24 cellular contexts compared by ENCODE assay signal in genomic region chr2:59012234-59012633, GRCh38.
DNase-seq lines count a peak whose midpoint lies in the region; ATAC-seq, FAIRE-seq and TF ChIP-seq lines count a peak whose summit lies in the region.
"Had no signal": no experiment of that assay in that cellular context is flagged by ENCODE, and none has a peak within 500 bp of the region (broad histone marks: within the 10 kb centered on the region; RNA-seq: fewer than 3 reads in every experiment).

No MANE protein-coding gene starts in this region.

- H3K36me3 Mint-ChIP-seq in effector memory CD8-positive, alpha-beta T cell (ENCODE audit: insufficient read depth), result peaks cover 3% of the 10 kb centered on the region
- H3K36me3 Mint-ChIP-seq: CD8-positive, alpha-beta T cell had no signal

- no peaks in the 10 kb centered on the region for H3K27me3 Mint-ChIP-seq in effector memory CD8-positive, alpha-beta T cell
- H3K27me3 Mint-ChIP-seq: CD4-positive, alpha-beta T cell had no signal

- no peak overlapping the region for H3K4me3 Mint-ChIP-seq in effector memory CD8-positive, alpha-beta T cell
- H3K4me3 Mint-ChIP-seq: B cell; CD4-positive, alpha-beta T cell; CD8-positive, alpha-beta T cell had no signal

- no peak overlapping the region for H3K18ac ChIP-seq in mesendoderm (ENCODE audit: low read length)

- no peaks in the 10 kb centered on the region for H3K79me2 ChIP-seq in HepG2 (ENCODE audit: insufficient read depth, low read length)
- no peaks in the 10 kb centered on the region for H3K79me2 ChIP-seq in K562 (ENCODE audit: control insufficient read depth, insufficient read depth, low read length)
- no peaks in the 10 kb centered on the region for H3K79me2 ChIP-seq in mesendoderm (ENCODE audit: control insufficient read depth, insufficient read depth, low read length)

- no peak overlapping the region for H2BK5ac ChIP-seq in mesendoderm (ENCODE audit: low read length)

- H3K4ac ChIP-seq in mesendoderm (ENCODE audit: low read depth, low read length), result no peak overlapping the region

- TF ChIP-seq RAD21 in HepG2 (CRISPR knock-in tag; IDR thresholded peaks at IDR 0.05) (no peak), K562 (CRISPR knock-in tag; conservative IDR thresholded peaks at IDR 0.05 in 1 of 2, IDR thresholded peaks at IDR 0.05 in 1 of 2) (no peak)

- intact Hi-C loops in HepG2 (cut with micrococcal nuclease; ENCODE audit: unreplicated experiment) (no loop called here), right lobe of liver (cut with DNase I) (no loop called here), K562 (cut with micrococcal nuclease) (no loop called here)

- TF ChIP-seq CTCF in HepG2 (CRISPR knock-in tag; IDR thresholded peaks at IDR 0.05), result no peak
- no peak for TF ChIP-seq CTCF in right lobe of liver (IDR thresholded peaks at IDR 0.05)
- TF ChIP-seq CTCF in K562 (IDR thresholded peaks at IDR 0.05 in 2 of 3, conservative IDR thresholded peaks at IDR 0.05 in 1 of 3; ENCODE audit: insufficient read depth in 2 of 3, low read depth in 1 of 3, low read length in 3 of 3), result no peak

- no peak for TF ChIP-seq POLR2A in HepG2 (IDR thresholded peaks at IDR 0.05; ENCODE audit: insufficient read depth in 1 of 2, low read depth in 2 of 2, low read length in 2 of 2)
- no peak for TF ChIP-seq POLR2A in right lobe of liver (IDR thresholded peaks at IDR 0.05)
- TF ChIP-seq POLR2A in K562 (conservative IDR thresholded peaks at IDR 0.05), result no peak

- H2BK15ac ChIP-seq in mesendoderm (replicated peaks; ENCODE audit: low read depth), result no peak overlapping the region

- H3K36me3 ChIP-seq in HepG2 (replicated peaks in 1 of 2; ENCODE audit: control insufficient read depth in 1 of 2, insufficient read depth in 2 of 2, low read length in 2 of 2), result no peaks in the 10 kb centered on the region
- H3K36me3 ChIP-seq in right lobe of liver, result no peaks in the 10 kb centered on the region
- no peaks in the 10 kb centered on the region for H3K36me3 ChIP-seq in K562 (ENCODE audit: control insufficient read depth, insufficient read depth, low read length)
- H3K36me3 ChIP-seq in mesendoderm (ENCODE audit: control insufficient read depth, insufficient read depth, low read length), result no peaks in the 10 kb centered on the region
- H3K36me3 ChIP-seq: BLaER1 treated with 17β-estradiol and CSF1 and Interleukin-3, amounts not matched to agents 10 nM and 100 nM had no signal

- no peak overlapping the region for H4K8ac ChIP-seq in mesendoderm (ENCODE audit: low read depth, low read length)

- H3K23ac ChIP-seq in mesendoderm (ENCODE audit: low read length), result no peak overlapping the region

- H2BK120ac ChIP-seq in mesendoderm (ENCODE audit: low read depth, low read length), result no peak overlapping the region

- H2AFZ ChIP-seq in HepG2 (ENCODE audit: low read length) (no peak overlapping the region), K562 (ENCODE audit: low read depth, low read length) (no peak overlapping the region)

- in situ Hi-C loops in HepG2 (cut with HindIII; ENCODE audit: extremely low pct_ligation_motif_present, low pct_unique_long_range_greater_than_20kb), result loop anchor here (25.0 kb wide), 1 partner anchor 1575 kb away; no protein-coding TSS in a partner anchor
- in situ Hi-C loops in K562 (cut with MboI), result no loop called here

- DNase-seq in HepG2 (ENCODE audit: low spot score) (no peak), right lobe of liver (no peak), NCI-H82 treated with DMSO at 0.1 percent for 48 hours (lab: John Stamatoyannopoulos, UW; ENCODE audit: unreplicated experiment) (peak; percentile 66), K562 (ENCODE audit: extremely low read depth in 1 of 4, low spot score in 3 of 4) (no peak), mesendoderm (peak; percentile 6), putamen (ENCODE audit: low spot score) (no peak)
- no peak for DNase-seq in effector memory CD8-positive, alpha-beta T cell
- DNase-seq: AML-193; Caco-2; Calu3; CD4-positive, alpha-beta T cell; CD8-positive, alpha-beta T cell; DMS79 treated with DMSO at 0.1 percent for 48 hours; GF-D8 had no signal

- no peak overlapping the region for H3K9ac ChIP-seq in HepG2 (ENCODE audit: insufficient read depth, low read depth, low read length)
- H3K9ac ChIP-seq in K562 (ENCODE audit: insufficient read depth in 1 of 2, low read depth in 2 of 2, low read length in 2 of 2), result no peak overlapping the region
- H3K9ac ChIP-seq in mesendoderm (ENCODE audit: low read length), result no peak overlapping the region
- H3K9ac ChIP-seq: BLaER1 treated with 17β-estradiol and CSF1 and Interleukin-3, amounts not matched to agents 10 nM and 100 nM had no signal

- ATAC-seq in HepG2 (no peak), right lobe of liver (no peak), K562 (no peak), HG03457 (IDR thresholded peaks at IDR 0.05; ENCODE audit: unreplicated experiment) (no peak)
- no peak for ATAC-seq in effector memory CD8-positive, alpha-beta T cell (replicated peaks)
- ATAC-seq: A549; CD8-positive, alpha-beta T cell had no signal

- no peak for FAIRE-seq in HepG2 (lab: Jason Lieb, UNC)
- no peak for FAIRE-seq in K562 (lab: Jason Lieb, UNC)
- FAIRE-seq: A549, D721Med, G401.6, GM12891, GM19239 had no signal

- no TSS peak for BruUV-seq in HepG2 (replicated peaks; lab: Mats Ljungman, UMichigan)
- BruUV-seq in K562 (replicated peaks; lab: Mats Ljungman, UMichigan), result no TSS peak

- H3K9me1 ChIP-seq in K562 (ENCODE audit: control insufficient read depth, insufficient read depth, low read length), result no peaks in the 10 kb centered on the region

- no peaks in the 10 kb centered on the region for H3K9me3 ChIP-seq in HepG2 (ENCODE audit: low read length)
- peaks cover 0 to 6% (median 0%) of the 10 kb centered on the region in 4 donors for H3K9me3 ChIP-seq in right lobe of liver
- H3K9me3 ChIP-seq in K562 (replicated peaks; ENCODE audit: control insufficient read depth, insufficient read depth, low read depth, low read length), result no peaks in the 10 kb centered on the region
- H3K9me3 ChIP-seq: A549, Caco-2 had no signal

- H3K4me1 Mint-ChIP-seq in effector memory CD8-positive, alpha-beta T cell (ENCODE audit: low read depth in 2 of 2), result no peaks in the 10 kb centered on the region
- H3K4me1 Mint-ChIP-seq: B cell had no signal

- 7% methylated on average over 5 of the region's 5 CpGs for WGBS in HepG2 (ENCODE audit: low lambda C conversion rate)
- 44% methylated on average over 5 of the region's 5 CpGs for WGBS in right lobe of liver (ENCODE audit: insufficient coverage, low coverage, low lambda C conversion rate, missing lambda C conversion rate)
- 1% methylated on average over 5 of the region's 5 CpGs for WGBS in K562 (ENCODE audit: insufficient coverage, low coverage, missing lambda C conversion rate)
- WGBS in mesendoderm (ENCODE audit: extremely low coverage, insufficient coverage, low lambda C conversion rate), result no CpG with 5 or more reads among the region's 5 CpGs

- H3K27ac ChIP-seq in HepG2 (ENCODE audit: extremely low read length, insufficient read depth, low read length), result no peak overlapping the region
- no peak overlapping the region for H3K27ac ChIP-seq in right lobe of liver
- no peak overlapping the region for H3K27ac ChIP-seq in K562 (ENCODE audit: extremely low read depth, low read depth, low read length)
- no peak overlapping the region for H3K27ac ChIP-seq in mesendoderm (ENCODE audit: low read depth, low read length)
- H3K27ac ChIP-seq: 22Rv1; A549; BLaER1 treated with 17β-estradiol and CSF1 and Interleukin-3, amounts not matched to agents 10 nM and 100 nM; C4-2B had no signal

- H2AK5ac ChIP-seq in mesendoderm (ENCODE audit: low read length), result no peak overlapping the region

- TF ChIP-seq EP300 in HepG2 (IDR thresholded peaks at IDR 0.05; ENCODE audit: low read depth in 2 of 2, low read length in 2 of 2) (no peak), HepG2 (CRISPR knock-in tag; IDR thresholded peaks at IDR 0.05; ENCODE audit: borderline replicate concordance) (no peak), K562 (IDR thresholded peaks at IDR 0.05; ENCODE audit: low read length) (no peak)

- no peak overlapping the region for H4K5ac ChIP-seq in mesendoderm (ENCODE audit: low read length)

- H3K4me3 ChIP-seq in HepG2 (replicated peaks in 1 of 3; ENCODE audit: insufficient read depth in 1 of 3, low read depth in 2 of 3, low read length in 3 of 3) (no peak overlapping the region), right lobe of liver (no peak overlapping the region), K562 (no peak overlapping the region), mesendoderm (ENCODE audit: low read length) (no peak overlapping the region)
- H3K4me3 ChIP-seq: A549; BLaER1 treated with 17β-estradiol and CSF1 and Interleukin-3, amounts not matched to agents 10 nM and 100 nM had no signal

- POLR2A ChIA-PET in HepG2 (lab: Yijun Ruan, JAX), result no interaction called here
- POLR2A ChIA-PET in K562 (lab: Yijun Ruan, JAX), result interaction anchor here (0.6 kb wide), 1 partner anchor 209 kb away, joined by 3 read pairs; no protein-coding TSS in a partner anchor

- H3K27me3 ChIP-seq in HepG2 (ENCODE audit: control insufficient read depth in 1 of 2, insufficient read depth in 2 of 2, low read length in 2 of 2) (no peaks in the 10 kb centered on the region), right lobe of liver (no peaks in the 10 kb centered on the region), K562 (ENCODE audit: control insufficient read depth in 2 of 2, insufficient read depth in 2 of 2, low read length in 2 of 2) (no peaks in the 10 kb centered on the region), mesendoderm (ENCODE audit: insufficient read depth, low read length, poor library complexity) (no peaks in the 10 kb centered on the region)
- H3K27me3 ChIP-seq: BLaER1 treated with 17β-estradiol and CSF1 and Interleukin-3, amounts not matched to agents 10 nM and 100 nM had no signal

- no peaks in the 10 kb centered on the region for H4K20me1 ChIP-seq in HepG2 (ENCODE audit: insufficient read depth, low read length)
- H4K20me1 ChIP-seq in K562 (replicated peaks; ENCODE audit: control insufficient read depth, insufficient read depth, low read length), result no peaks in the 10 kb centered on the region
- H4K20me1 ChIP-seq: BLaER1 treated with 17β-estradiol and CSF1 and Interleukin-3, amounts not matched to agents 10 nM and 100 nM had no signal

- no peak overlapping the region for H3K56ac ChIP-seq in mesendoderm (ENCODE audit: low read length)

- CTCF ChIA-PET in HepG2 (lab: Yijun Ruan, JAX; ENCODE audit: low intra/inter-chr PET ratio, low total read pairs), result no interaction called here
- CTCF ChIA-PET in K562 (lab: Yijun Ruan, JAX; ENCODE audit: low intra/inter-chr PET ratio), result no interaction called here

- H3K4me1 ChIP-seq in HepG2 (ENCODE audit: insufficient read depth, low read length), result no peaks in the 10 kb centered on the region
- H3K4me1 ChIP-seq in right lobe of liver, result no peaks in the 10 kb centered on the region
- no peaks in the 10 kb centered on the region for H3K4me1 ChIP-seq in K562 (replicated peaks in 1 of 2; ENCODE audit: control insufficient read depth in 2 of 2, insufficient read depth in 2 of 2, low read length in 2 of 2)
- no peaks in the 10 kb centered on the region for H3K4me1 ChIP-seq in mesendoderm (ENCODE audit: control insufficient read depth, low read depth, low read length)
- H3K4me1 ChIP-seq: A549, Caco-2 had no signal

- H3K27ac Mint-ChIP-seq in effector memory CD8-positive, alpha-beta T cell, result no peak overlapping the region
- H3K27ac Mint-ChIP-seq: B cell; CD4-positive, alpha-beta T cell; CD8-positive, alpha-beta T cell had no signal

- no peaks in the 10 kb centered on the region for H3K79me1 ChIP-seq in mesendoderm (ENCODE audit: low read length)

- H3K9me3 Mint-ChIP-seq in effector memory CD8-positive, alpha-beta T cell, result peaks cover 0 to 10% of the 10 kb centered on the region in 2 donors
- H3K9me3 Mint-ChIP-seq: CD4-positive, alpha-beta T cell; CD8-positive, alpha-beta T cell had no signal

- no peak overlapping the region for H3K4me2 ChIP-seq in HepG2 (ENCODE audit: low read depth, low read length)
- H3K4me2 ChIP-seq in K562 (ENCODE audit: insufficient read depth, low read length), result no peak overlapping the region
- H3K4me2 ChIP-seq in mesendoderm (ENCODE audit: low read length), result no peak overlapping the region
- H3K4me2 ChIP-seq: A549; BLaER1 treated with 17β-estradiol and CSF1 and Interleukin-3, amounts not matched to agents 10 nM and 100 nM had no signal

Comparison
In these comparisons a context has a peak if more than half of its experiments do, and no peak if none do; other contexts are left out.
1. DNase-seq: peak in NCI-H82 treated with DMSO at 0.1 percent for 48 hours (single experiment) and mesendoderm (single experiment); none in HepG2 (single experiment), right lobe of liver (0 of 3), K562 (0 of 4), putamen (single experiment) and effector memory CD8-positive, alpha-beta T cell (0 of 3).